30 cellular contexts compared by ENCODE assay signal in the genomic region with DNA sequence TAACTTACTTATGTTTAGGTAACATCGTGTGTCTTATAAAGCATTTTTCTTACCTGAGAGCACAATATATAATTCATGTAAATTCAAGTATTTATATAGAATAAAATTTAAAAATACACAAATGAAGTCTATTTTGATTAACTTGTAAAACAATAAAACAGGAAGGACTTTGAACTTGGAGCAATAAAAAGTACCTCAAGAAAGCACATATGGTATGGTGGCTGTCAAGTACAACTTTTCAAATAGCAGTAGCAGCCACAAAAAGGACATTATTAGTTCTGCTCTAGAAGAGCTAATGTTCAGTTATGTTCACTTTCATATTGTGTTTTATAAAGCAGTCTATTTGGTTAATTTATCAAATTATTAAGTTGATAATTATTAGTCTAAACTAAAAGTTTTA.
"Had no signal": no experiment of that assay in that cellular context is flagged by ENCODE, and none has a peak within 500 bp of the region (broad histone marks: within the 10 kb centered on the region; RNA-seq: fewer than 3 reads in every experiment).

No MANE protein-coding gene starts in this region.

- ATAC-seq: naive thymus-derived CD8-positive, alpha-beta T cell; natural killer cell treated with Interleukin-12 subunit alpha and Interleukin-12 subunit beta and Interleukin-15 and Interleukin-18, amount 100 ng/mL, for 72 hours; pancreas; right cardiac atrium; right lobe of liver; stimulated activated memory B cell treated with anti-CD40 and anti-IgM and Interleukin-4, amounts not matched to agents 10 μg/mL and 1 μg/mL and 100 μg/mL, for 72 hours; stimulated activated naive CD8-positive, alpha-beta T cell treated with anti-CD3 and anti-CD28 coated beads, Interleukin-15, amount 100 ng/mL, for 72 hours; stimulated activated naive CD8-positive, alpha-beta T cell treated with anti-CD3 and anti-CD28 coated beads, Interleukin-15, Interleukin-2, amounts not matched to agents 100 U/mL and 50 U/mL, for 24 hours; upper lobe of right lung had no signal

- H3K4me3 ChIP-seq: pancreas, prostate gland, right lobe of liver, sigmoid colon, smooth muscle cell, spleen, suprapubic skin, testis, tibial artery, transverse colon, upper lobe of right lung, uterus had no signal

- H3K27ac Mint-ChIP-seq: naive thymus-derived CD8-positive, alpha-beta T cell; natural killer cell treated with Interleukin-12 subunit alpha and Interleukin-12 subunit beta and Interleukin-15 and Interleukin-18, amount 100 ng/mL, for 72 hours; stimulated activated memory B cell treated with anti-CD40 and anti-IgM and Interleukin-4, amounts not matched to agents 10 μg/mL and 1 μg/mL and 100 μg/mL, for 72 hours; type B pancreatic cell had no signal

- H3K4me3 Mint-ChIP-seq: naive thymus-derived CD8-positive, alpha-beta T cell; natural killer cell treated with Interleukin-12 subunit alpha and Interleukin-12 subunit beta and Interleukin-15 and Interleukin-18, amount 100 ng/mL, for 72 hours; nephron progenitor cell; neural crest cell; stimulated activated memory B cell treated with anti-CD40 and anti-IgM and Interleukin-4, amounts not matched to agents 10 μg/mL and 1 μg/mL and 100 μg/mL, for 72 hours; stimulated activated naive CD8-positive, alpha-beta T cell treated with anti-CD3 and anti-CD28 coated beads, Interleukin-15, amount 100 ng/mL, for 72 hours; type B pancreatic cell had no signal

- DNase-seq: naive thymus-derived CD8-positive, alpha-beta T cell; nephron progenitor cell; nucleus accumbens; pancreas; right cardiac atrium; right lobe of liver; sigmoid colon; spleen; stimulated activated CD4-positive, alpha-beta T cell treated with anti-CD3 and anti-CD28 coated beads, Interleukin-12 subunit alpha, Interleukin-12 subunit beta, amount 100 ng/mL, for 4 hours; stimulated activated CD4-positive, alpha-beta T cell treated with anti-CD3 and anti-CD28 coated beads, Interleukin-1b, Interleukin-23, amount 100 ng/mL, for 48 hours; stimulated activated CD4-positive, alpha-beta T cell treated with anti-CD3 and anti-CD28 coated beads, Interleukin-4, amount 100 ng/mL, for 1 hour; stimulated activated CD4-positive, alpha-beta T cell treated with anti-CD3 and anti-CD28 coated beads, Interleukin-4, amount 100 ng/mL, for 4 hours; stimulated activated CD8-positive, alpha-beta memory T cell treated with anti-CD3 and anti-CD28 coated beads, Interleukin-4, amount 100 ng/mL, for 48 hours; stimulated activated naive CD4-positive, alpha-beta T cell; stimulated activated naive CD8-positive, alpha-beta T cell treated with anti-CD3 and anti-CD28 coated beads, Interleukin-15, amount 100 ng/mL, for 72 hours; stimulated activated naive CD8-positive, alpha-beta T cell treated with anti-CD3 and anti-CD28 coated beads, Interleukin-15, Interleukin-2, amounts not matched to agents 100 U/mL and 50 U/mL, for 24 hours; substantia nigra; testis; tibial artery; transverse colon; upper lobe of right lung; uterus had no signal

- H3K9me3 ChIP-seq: neutrophil, pancreas, prostate gland, right lobe of liver, testis, upper lobe of right lung had no signal

- H3K36me3 ChIP-seq: pancreas, prostate gland, right lobe of liver, upper lobe of right lung, uterus had no signal

- H3K4me1 Mint-ChIP-seq: naive thymus-derived CD8-positive, alpha-beta T cell; nephron progenitor cell; neural crest cell; stimulated activated memory B cell treated with anti-CD40 and anti-IgM and Interleukin-4, amounts not matched to agents 10 μg/mL and 1 μg/mL and 100 μg/mL, for 72 hours; stimulated activated naive CD8-positive, alpha-beta T cell treated with anti-CD3 and anti-CD28 coated beads, Interleukin-15, amount 100 ng/mL, for 72 hours had no signal

- H3K4me1 ChIP-seq: pancreas, prostate gland, right lobe of liver, sigmoid colon, spleen, suprapubic skin, testis, tibial artery, upper lobe of right lung, uterus had no signal

- H3K27me3 Mint-ChIP-seq: naive thymus-derived CD8-positive, alpha-beta T cell; natural killer cell treated with Interleukin-12 subunit alpha and Interleukin-12 subunit beta and Interleukin-15 and Interleukin-18, amount 100 ng/mL, for 72 hours; stimulated activated memory B cell treated with anti-CD40 and anti-IgM and Interleukin-4, amounts not matched to agents 10 μg/mL and 1 μg/mL and 100 μg/mL, for 72 hours; stimulated activated naive CD8-positive, alpha-beta T cell treated with anti-CD3 and anti-CD28 coated beads, Interleukin-15, amount 100 ng/mL, for 72 hours; type B pancreatic cell had no signal

- H3K27ac ChIP-seq: neutrophil, pancreas, prostate gland, right lobe of liver, sigmoid colon, spleen, suprapubic skin, testis, tibial artery, upper lobe of right lung, uterus had no signal

- FAIRE-seq: pancreas had no signal
